Comparison of ENCODE assay signal across 1 cellular context in genomic region chr10:73868655-73869195, GRCh38.
TF ChIP-seq lines count a peak whose summit lies in the region.

No MANE protein-coding gene starts in this region.

TF ChIP-seq in K562, 482 proteins besides CTCF, POLR2A, EP300 and RAD21:
- TF ChIP-seq, protein P1, sequence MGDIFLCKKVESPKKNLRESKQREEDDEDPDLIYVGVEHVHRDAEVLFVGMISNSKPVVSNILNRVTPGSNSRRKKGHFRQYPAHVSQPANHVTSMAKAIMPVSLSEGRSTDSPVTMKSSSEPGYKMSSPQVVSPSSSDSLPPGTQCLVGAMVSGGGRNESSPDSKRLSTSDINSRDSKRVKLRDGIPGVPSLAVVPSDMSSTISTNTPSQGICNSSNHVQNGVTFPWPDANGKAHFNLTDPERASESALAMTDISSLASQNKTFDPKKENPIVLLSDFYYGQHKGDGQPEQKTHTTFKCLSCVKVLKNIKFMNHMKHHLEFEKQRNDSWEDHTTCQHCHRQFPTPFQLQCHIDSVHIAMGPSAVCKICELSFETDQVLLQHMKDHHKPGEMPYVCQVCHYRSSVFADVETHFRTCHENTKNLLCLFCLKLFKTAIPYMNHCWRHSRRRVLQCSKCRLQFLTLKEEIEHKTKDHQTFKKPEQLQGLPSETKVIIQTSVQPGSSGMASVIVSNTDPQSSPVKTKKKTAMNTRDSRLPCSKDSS (IDR thresholded peaks at IDR 0.05; ENCODE audit: low read depth, partially characterized antibody), result no peak
- 0 out of 2 replicates have a peak, but pooled peaks have one; percentile 23 for TF ChIP-seq RBFOX2 (IDR thresholded peaks at IDR 0.05; ENCODE audit: low read depth, low read length)
TF ChIP-seq in K562: peak in this region for 1.
